In the genomic region with DNA sequence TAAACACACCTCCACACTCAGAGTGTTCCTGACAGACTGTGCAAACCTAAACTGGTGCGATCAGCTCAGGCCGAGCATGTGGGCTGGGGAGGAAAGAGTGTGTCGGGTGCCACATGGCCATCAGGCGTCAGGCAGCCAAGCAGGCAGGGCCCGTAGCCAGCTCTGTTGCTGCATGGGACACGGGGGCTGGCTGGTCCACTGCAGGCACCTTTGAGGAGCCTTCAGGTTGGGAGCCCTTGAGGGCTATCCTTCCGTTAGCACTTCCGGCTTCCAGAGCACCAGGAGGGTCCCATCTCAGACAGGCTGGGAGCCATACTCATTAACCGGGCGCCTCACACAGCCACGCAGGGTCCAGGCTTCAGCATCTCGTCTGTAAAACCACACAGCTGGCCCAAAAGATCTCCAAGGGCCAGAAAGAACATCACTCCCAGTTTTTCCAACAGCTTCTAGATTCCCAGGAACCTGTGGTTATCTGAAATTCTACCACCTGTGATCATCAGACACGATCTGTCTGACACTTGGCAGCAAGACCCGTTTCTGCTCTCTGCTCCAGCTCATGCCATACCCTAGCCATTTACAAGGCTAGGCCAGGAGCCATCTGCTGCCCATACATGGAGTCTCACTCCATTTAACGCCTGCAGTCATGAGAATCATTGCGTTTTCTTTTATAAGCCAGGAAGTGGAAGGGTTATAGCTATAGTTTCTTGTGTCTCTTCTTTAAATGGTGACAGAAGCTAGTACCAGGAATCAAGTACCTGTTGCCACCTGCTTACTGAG, we compare ENCODE assay signal across 1 cellular context.
TF ChIP-seq lines count a peak whose summit lies in the region.

No MANE protein-coding gene starts in this region.

TF ChIP-seq in IMR-90, 13 proteins besides CTCF, POLR2A, EP300 and RAD21 (continued from another document):
- no peak for TF ChIP-seq MAZ (IDR thresholded peaks at IDR 0.05; ENCODE audit: borderline replicate concordance, low read depth, low read length)
- TF ChIP-seq MXI1 (IDR thresholded peaks at IDR 0.05; ENCODE audit: borderline replicate concordance, low read depth, low read length), result no peak
- TF ChIP-seq CEBPB (IDR thresholded peaks at IDR 0.05; ENCODE audit: low read depth, low read length), result no peak
- TF ChIP-seq ELK1 (IDR thresholded peaks at IDR 0.05; ENCODE audit: borderline replicate concordance, low read depth, low read length), result no peak
- no peak for TF ChIP-seq SMC3 (IDR thresholded peaks at IDR 0.05; ENCODE audit: low read depth, low read length)
- no peak for TF ChIP-seq CHD1 (IDR thresholded peaks at IDR 0.05; ENCODE audit: low read depth, low read length)
- no peak for TF ChIP-seq FOS (IDR thresholded peaks at IDR 0.05; ENCODE audit: low read depth, low read length)
